ENCODE assay signal across 8 cellular contexts in genomic region chr20:25697132-25697446, GRCh38. TPM values are rescaled to one million over a fixed set of nuclear protein-coding genes. Genes with fewer than 3 reads are reported as not detected.
DNase-seq lines count a peak whose midpoint lies in the region; ATAC-seq and TF ChIP-seq lines count a peak whose summit lies in the region.

No MANE protein-coding gene starts in this region.

- H3K4me3 Mint-ChIP-seq in dendritic cell treated with granulocyte-macrophage colony-stimulating factor and Interleukin-4, amounts not matched to agents 40 ng/mL and 50 ng/mL, for 4 days = peak overlapping the region; percentile 91
- H3K4me3 Mint-ChIP-seq in naive thymus-derived CD8-positive, alpha-beta T cell = peak overlapping the region; percentile 86 to 97 (median 95)

- intact Hi-C loops in dendritic cell treated with granulocyte-macrophage colony-stimulating factor and Interleukin-4, amounts not matched to agents 40 ng/mL and 50 ng/mL, for 4 days (cut with micrococcal nuclease) = loop anchor here (5.0 to 10.0 kb wide), 4 partner anchors 170 to 705 kb away; partner anchors contain the start of genes ACSS1, APMAP and PYGB

- peak overlapping the region; percentile 91 for H3K27ac Mint-ChIP-seq in dendritic cell treated with granulocyte-macrophage colony-stimulating factor and Interleukin-4, amounts not matched to agents 40 ng/mL and 50 ng/mL, for 4 days
- peak overlapping the region; percentile 86 to 96 (median 94) for H3K27ac Mint-ChIP-seq in naive thymus-derived CD8-positive, alpha-beta T cell

- no peaks in the 10 kb centered on the region for H3K27me3 Mint-ChIP-seq in dendritic cell treated with granulocyte-macrophage colony-stimulating factor and Interleukin-4, amounts not matched to agents 40 ng/mL and 50 ng/mL, for 4 days
- no peaks in the 10 kb centered on the region for H3K27me3 Mint-ChIP-seq in naive thymus-derived CD8-positive, alpha-beta T cell

- POLR2A ChIA-PET in naive thymus-derived CD8-positive, alpha-beta T cell (lab: Charles Lee) = interaction anchor here (1.0 kb wide), 1 partner anchor 54 kb away, joined by 3 read pairs; no protein-coding TSS in a partner anchor

- H3K9me3 Mint-ChIP-seq in dendritic cell treated with granulocyte-macrophage colony-stimulating factor and Interleukin-4, amounts not matched to agents 40 ng/mL and 50 ng/mL, for 4 days = peaks cover 20% of the 10 kb centered on the region
- H3K9me3 Mint-ChIP-seq in naive thymus-derived CD8-positive, alpha-beta T cell = peaks cover 4 to 24% (median 16%) of the 10 kb centered on the region in 9 donors

- peaks cover 12% of the 10 kb centered on the region for H3K36me3 Mint-ChIP-seq in dendritic cell treated with granulocyte-macrophage colony-stimulating factor and Interleukin-4, amounts not matched to agents 40 ng/mL and 50 ng/mL, for 4 days (ENCODE audit: low read depth)
- H3K36me3 Mint-ChIP-seq in naive thymus-derived CD8-positive, alpha-beta T cell = peaks cover 3 to 17% (median 11%) of the 10 kb centered on the region in 3 donors

- H3K4me3 ChIP-seq in AG09309 (ENCODE audit: control insufficient read depth, low read depth, low read length) (peak overlapping the region; percentile 71), LNCaP clone FGC (ENCODE audit: low read depth, low read length) (peak overlapping the region; percentile 76)

- H3K4me1 Mint-ChIP-seq in dendritic cell treated with granulocyte-macrophage colony-stimulating factor and Interleukin-4, amounts not matched to agents 40 ng/mL and 50 ng/mL, for 4 days (ENCODE audit: low read depth) = peaks cover 22% of the 10 kb centered on the region
- H3K4me1 Mint-ChIP-seq in naive thymus-derived CD8-positive, alpha-beta T cell = peaks cover 11 to 42% (median 36%) of the 10 kb centered on the region in 4 donors

- ATAC-seq in naive thymus-derived CD8-positive, alpha-beta T cell = no peak
- ATAC-seq in GM21528 (IDR thresholded peaks at IDR 0.05; ENCODE audit: low FRiP score, unreplicated experiment) (no peak), GM21360 (IDR thresholded peaks at IDR 0.05; ENCODE audit: unreplicated experiment) (no peak), HG03565 (IDR thresholded peaks at IDR 0.05; ENCODE audit: unreplicated experiment) (no peak)

- TF ChIP-seq CTCF in AG09309 (IDR thresholded peaks at IDR 0.05; ENCODE audit: control insufficient read depth, insufficient read depth, low read depth, low read length, missing control alignments) (no peak), LNCaP clone FGC (IDR thresholded peaks at IDR 0.05; ENCODE audit: control insufficient read depth, extremely low read depth, insufficient read depth) (no peak)

- DNase-seq in AG09309 (ENCODE audit: low read depth) (no peak), LNCaP clone FGC (ENCODE audit: low read depth) (no peak), superior temporal gyrus (ENCODE audit: extremely low spot score) (no peak)
- DNase-seq in naive thymus-derived CD8-positive, alpha-beta T cell = no peak

RNA-seq across cellular contexts. Expression of gene ZNF337, which starts 0.4 kb away (rescaled TPM):
- 10 to 100 TPM; 40.9 TPM for total RNA-seq in naive thymus-derived CD8-positive, alpha-beta T cell
- 10 to 100 TPM in 1 of 3 donors, 1 to 10 TPM in 2; 4.4 to 17.9 (median 7.5) TPM for polyA plus RNA-seq in naive thymus-derived CD8-positive, alpha-beta T cell
